13 cellular contexts compared by ENCODE assay signal in genomic region chr19:6071103-6071485, GRCh38. TPM values are rescaled to one million over a fixed set of nuclear protein-coding genes. Genes with fewer than 3 reads are reported as not detected.
DNase-seq lines count a peak whose midpoint lies in the region; ATAC-seq and TF ChIP-seq lines count a peak whose summit lies in the region.
"Had no signal": no experiment of that assay in that cellular context is flagged by ENCODE, and none has a peak within 500 bp of the region (broad histone marks: within the 10 kb centered on the region; RNA-seq: fewer than 3 reads in every experiment).

No MANE protein-coding gene starts in this region.

- H3K36me3 Mint-ChIP-seq in CD4-positive, alpha-beta T cell (ENCODE audit: low read depth), result no peaks in the 10 kb centered on the region

- TF ChIP-seq CTCF in left ventricle myocardium inferior (IDR thresholded peaks at IDR 0.05; ENCODE audit: borderline replicate concordance) (no peak), colonic mucosa (IDR thresholded peaks at IDR 0.05) (no peak)
- no peak for TF ChIP-seq CTCF in CD4-positive, alpha-beta T cell (IDR thresholded peaks at IDR 0.05)

- POLR2A ChIA-PET in CD4-positive, alpha-beta T cell (lab: Charles Lee), result no interaction called here

- H3K4me3 ChIP-seq in left ventricle myocardium inferior (no peak overlapping the region), colonic mucosa (no peak overlapping the region), aorta (ENCODE audit: low read length in 2 of 2) (no peak overlapping the region)

- no peaks in the 10 kb centered on the region for H3K27me3 Mint-ChIP-seq in CD4-positive, alpha-beta T cell

- no peak overlapping the region for H3K9ac ChIP-seq in colonic mucosa (ENCODE audit: low read depth in 2 of 2, low read length in 2 of 2)

- H3K4me1 Mint-ChIP-seq in CD4-positive, alpha-beta T cell (ENCODE audit: low read depth), result peaks cover 19% of the 10 kb centered on the region

- H3K9me3 Mint-ChIP-seq in CD4-positive, alpha-beta T cell, result no peaks in the 10 kb centered on the region

- H3K27ac ChIP-seq in left ventricle myocardium inferior (replicated peaks), result peak overlapping the region; percentile 22
- no peak overlapping the region for H3K27ac ChIP-seq in colonic mucosa
- peak overlapping the region; percentile 69 to 93 for H3K27ac ChIP-seq in aorta (ENCODE audit: low read depth in 1 of 2, low read length in 2 of 2)
- no peak overlapping the region for H3K27ac ChIP-seq in CD4-positive, alpha-beta T cell (ENCODE audit: low read depth, low read length)

- 5 to 8% methylated on average over 7 of the region's 7 CpGs for WGBS in aorta, 2 donors

- no peak for DNase-seq in left ventricle myocardium inferior
- no peak for DNase-seq in Right ventricle myocardium superior
- peak; percentile 17 for DNase-seq in colonic mucosa
- DNase-seq in myocyte (ENCODE audit: low read depth), result peak; percentile 41
- peak in 1 of 2 donors; percentile 75 for DNase-seq in aorta
- DNase-seq in SHP77 treated with DMSO at 0.1 percent for 48 hours (lab: John Stamatoyannopoulos, UW), result no peak
- no peak for DNase-seq in CD4-positive, alpha-beta T cell
- no peak for DNase-seq in stimulated activated CD4-positive, alpha-beta T cell treated with anti-CD3 and anti-CD28 coated beads, Interleukin-2, amount 100 ng/mL, for 48 hours
- DNase-seq: ACHN; activated CD4-positive, alpha-beta T cell treated with anti-CD3 and anti-CD28 coated beads for 48 hours; activated naive CD4-positive, alpha-beta T cell treated with Interleukin-2 at 50 U/mL for 16 hours; NCI-H1092; NCI-H774 had no signal

- CTCF ChIA-PET in CD4-positive, alpha-beta T cell (lab: Charles Lee), result no interaction called here

- H3K4me1 ChIP-seq in left ventricle myocardium inferior (peaks cover 29% of the 10 kb centered on the region), colonic mucosa (peaks cover 9% of the 10 kb centered on the region), aorta (ENCODE audit: control insufficient read depth in 1 of 2, insufficient read depth in 2 of 2, low read length in 2 of 2) (peaks cover 3 to 11% of the 10 kb centered on the region in 2 donors)

- H3K9me3 ChIP-seq in left ventricle myocardium inferior (replicated peaks) (no peaks in the 10 kb centered on the region), colonic mucosa (no peaks in the 10 kb centered on the region), aorta (ENCODE audit: control insufficient read depth, low read length) (no peaks in the 10 kb centered on the region)
- H3K9me3 ChIP-seq in CD4-positive, alpha-beta T cell (ENCODE audit: control insufficient read depth, low read length), result no peaks in the 10 kb centered on the region

- intact Hi-C loops in left ventricle myocardium inferior (cut with micrococcal nuclease), result no loop called here
- intact Hi-C loops in Right ventricle myocardium superior (cut with DNase I), result no loop called here
- intact Hi-C loops in colonic mucosa (cut with DNase I), result no loop called here
- intact Hi-C loops in aorta (cut with DNase I), result no loop called here
- intact Hi-C loops in CD4-positive, alpha-beta T cell (cut with DNase I, micrococcal nuclease), result no loop called here

- H3K36me3 ChIP-seq in left ventricle myocardium inferior (no peaks in the 10 kb centered on the region), colonic mucosa (no peaks in the 10 kb centered on the region), aorta (ENCODE audit: control insufficient read depth in 1 of 2, insufficient read depth in 2 of 2, low read length in 1 of 2) (no peaks in the 10 kb centered on the region)

- H3K27me3 ChIP-seq in left ventricle myocardium inferior (ENCODE audit: low read depth) (no peaks in the 10 kb centered on the region), colonic mucosa (no peaks in the 10 kb centered on the region), aorta (ENCODE audit: control insufficient read depth in 1 of 2, insufficient read depth in 2 of 2, low read length in 1 of 2) (no peaks in the 10 kb centered on the region)
- H3K27me3 ChIP-seq in CD4-positive, alpha-beta T cell (ENCODE audit: control insufficient read depth, insufficient read depth, low read length), result no peaks in the 10 kb centered on the region

- ATAC-seq in Right ventricle myocardium superior (ENCODE audit: poor library complexity) (no peak), aorta (ENCODE audit: low FRiP score) (no peak)
- ATAC-seq in CD4-positive, alpha-beta T cell (ENCODE audit: poor library complexity), result no peak

- no peak overlapping the region for H3K4me3 Mint-ChIP-seq in CD4-positive, alpha-beta T cell

- H3K27ac Mint-ChIP-seq in CD4-positive, alpha-beta T cell, result no peak overlapping the region

RNA-seq across cellular contexts. Expression of gene RFX2, which starts 39.2 kb away (rescaled TPM):
- total RNA-seq in left ventricle myocardium inferior, result 6.1 TPM
- 8.3 TPM for total RNA-seq in Right ventricle myocardium superior
- 1 to 10 TPM; 6.2 to 7.3 TPM for total RNA-seq in colonic mucosa
- total RNA-seq in myocyte, result 5.8 and 9.4 TPM in 2 replicates
- polyA plus RNA-seq in myocyte (2012), result 9.7 TPM
- 10 to 100 TPM; 16.6 to 26.1 TPM for total RNA-seq in aorta
- polyA plus RNA-seq in aorta, result 10 to 100 TPM in 1 of 2 donors, 1 to 10 TPM in 1; 6.5 to 12.6 TPM
- total RNA-seq in CD4-positive, alpha-beta T cell, result 1 to 10 TPM; 4.8 to 5.5 TPM

Comparison
In these comparisons a context has a peak if more than half of its experiments do, and no peak if none do; other contexts are left out.
1. DNase-seq: peak in colonic mucosa (single experiment) and myocyte (single experiment); none in left ventricle myocardium inferior (single experiment), Right ventricle myocardium superior (single experiment), SHP77 treated with DMSO at 0.1 percent for 48 hours (single experiment), CD4-positive, alpha-beta T cell (0 of 10) and stimulated activated CD4-positive, alpha-beta T cell treated with anti-CD3 and anti-CD28 coated beads, Interleukin-2, amount 100 ng/mL, for 48 hours (0 of 2).
2. H3K27ac ChIP-seq: peak in left ventricle myocardium inferior (single experiment) and aorta (2 of 2); none in colonic mucosa (single experiment) and CD4-positive, alpha-beta T cell (single experiment).